In genomic region chr3:5061218-5061569, GRCh38 we compare ENCODE assay signal across 24 cellular contexts.
A peak's percentile ranks its signal among the peaks of the same experiment; 100 is the strongest.
DNase-seq lines count a peak whose midpoint lies in the region; ATAC-seq, FAIRE-seq and TF ChIP-seq lines count a peak whose summit lies in the region.
"Had no signal": no experiment of that assay in that cellular context is flagged by ENCODE, and none has a peak within 500 bp of the region (broad histone marks: within the 10 kb centered on the region; RNA-seq: fewer than 3 reads in every experiment).

No MANE protein-coding gene starts in this region.

- no peak for ATAC-seq in activated naive CD8-positive, alpha-beta T cell treated with anti-CD3 and anti-CD28 coated beads, Interleukin-2, amount 50 U/mL, for 24 hours
- ATAC-seq in K562 (no peak), GM19023 (IDR thresholded peaks at IDR 0.05; ENCODE audit: unreplicated experiment) (no peak)
- ATAC-seq in stimulated activated effector memory CD8-positive, alpha-beta T cell treated with anti-CD3 and anti-CD28 coated beads, Interleukin-12 subunit alpha, Interleukin-12 subunit beta, amount 100 ng/mL, for 72 hours, result no peak

- H3K4me3 Mint-ChIP-seq in activated naive CD8-positive, alpha-beta T cell treated with anti-CD3 and anti-CD28 coated beads, Interleukin-2, amount 50 U/mL, for 24 hours, result no peak overlapping the region
- H3K4me3 Mint-ChIP-seq in activated naive CD8-positive, alpha-beta T cell treated with anti-CD3 and anti-CD28 coated beads for 36 hours, result no peak overlapping the region
- H3K4me3 Mint-ChIP-seq in stimulated activated effector memory CD8-positive, alpha-beta T cell treated with anti-CD3 and anti-CD28 coated beads, Interleukin-12 subunit alpha, Interleukin-12 subunit beta, amount 100 ng/mL, for 72 hours, result peak overlapping the region; percentile 13
- H3K4me3 Mint-ChIP-seq: CD14-positive monocyte; CD4-positive, alpha-beta T cell had no signal

- H3K36me3 ChIP-seq in K562 (ENCODE audit: control insufficient read depth, insufficient read depth, low read length), result no peaks in the 10 kb centered on the region
- H3K36me3 ChIP-seq: BE2C; BLaER1 treated with 17β-estradiol and CSF1 and Interleukin-3, amounts not matched to agents 10 nM and 100 nM had no signal

- POLR2A ChIA-PET in K562 (lab: Yijun Ruan, JAX), result interaction anchor here (0.5 to 1.5 kb wide), 2 partner anchors 10 to 335 kb away, joined by 3 read pairs; no protein-coding TSS in a partner anchor

- peaks cover 16% of the 10 kb centered on the region for H3K27me3 Mint-ChIP-seq in activated naive CD8-positive, alpha-beta T cell treated with anti-CD3 and anti-CD28 coated beads, Interleukin-2, amount 50 U/mL, for 24 hours
- peaks cover 9% of the 10 kb centered on the region for H3K27me3 Mint-ChIP-seq in activated naive CD8-positive, alpha-beta T cell treated with anti-CD3 and anti-CD28 coated beads for 36 hours

- H3K4me2 ChIP-seq in K562 (ENCODE audit: insufficient read depth, low read length), result no peak overlapping the region

- in situ Hi-C loops in K562 (cut with MboI), result loop anchor here (5.0 kb wide), 1 partner anchor 339 kb away; no protein-coding TSS in a partner anchor

- H3K27ac ChIP-seq in K562 (ENCODE audit: extremely low read depth, low read depth, low read length), result no peak overlapping the region
- H3K27ac ChIP-seq: 22Rv1; BLaER1 treated with 17β-estradiol and CSF1 and Interleukin-3, amounts not matched to agents 10 nM and 100 nM had no signal

- TF ChIP-seq EP300 in K562 (IDR thresholded peaks at IDR 0.05; ENCODE audit: low read length), result no peak

- BruUV-seq in K562 (replicated peaks; lab: Mats Ljungman, UMichigan), result no TSS peak

- no peaks in the 10 kb centered on the region for H3K9me1 ChIP-seq in K562 (ENCODE audit: control insufficient read depth, insufficient read depth, low read length)

- TF ChIP-seq CTCF in AG10803 (conservative IDR thresholded peaks at IDR 0.05; ENCODE audit: low read length), result no peak
- no peak for TF ChIP-seq CTCF in K562 (IDR thresholded peaks at IDR 0.05 in 2 of 3, conservative IDR thresholded peaks at IDR 0.05 in 1 of 3; ENCODE audit: insufficient read depth in 2 of 3, low read depth in 1 of 3, low read length in 3 of 3)

- 62% methylated on average over 3 of the region's 3 CpGs for WGBS in K562 (ENCODE audit: insufficient coverage, low coverage, missing lambda C conversion rate)

- no peaks in the 10 kb centered on the region for H3K79me2 ChIP-seq in K562 (ENCODE audit: control insufficient read depth, insufficient read depth, low read length)

- no peak for DNase-seq in activated naive CD8-positive, alpha-beta T cell treated with anti-CD3 and anti-CD28 coated beads, Interleukin-2, amount 50 U/mL, for 24 hours
- no peak for DNase-seq in activated naive CD8-positive, alpha-beta T cell treated with anti-CD3 and anti-CD28 coated beads for 36 hours
- DNase-seq in AG10803 (ENCODE audit: low read depth) (peak; percentile 9), K562 (ENCODE audit: extremely low read depth in 1 of 4, low spot score in 3 of 4) (no peak)
- DNase-seq in stimulated activated effector memory CD8-positive, alpha-beta T cell treated with anti-CD3 and anti-CD28 coated beads, Interleukin-12 subunit alpha, Interleukin-12 subunit beta, amount 100 ng/mL, for 72 hours (ENCODE audit: low spot score in 2 of 2), result no peak
- no peak for DNase-seq in activated CD4-positive, CD25-positive, alpha-beta regulatory T cell (lab: John Stamatoyannopoulos, UW)
- DNase-seq: AML-193; BE2C; Calu3; CD4-positive, alpha-beta T cell; COR-L47; DMS53; DMS79 treated with DMSO at 0.1 percent for 48 hours; GF-D8; H7; HCEC 1CT had no signal

- CTCF ChIA-PET in K562 (lab: Yijun Ruan, JAX; ENCODE audit: low intra/inter-chr PET ratio), result interaction anchor here (1.8 kb wide), 1 partner anchor 350 kb away, joined by 4 read pairs; no protein-coding TSS in a partner anchor

- no peak for FAIRE-seq in K562 (lab: Jason Lieb, UNC)
- FAIRE-seq: A204.1, GM12891, GM18507, H1 had no signal

- intact Hi-C loops in K562 (cut with micrococcal nuclease), result no loop called here

- no peaks in the 10 kb centered on the region for H3K9me3 ChIP-seq in K562 (replicated peaks; ENCODE audit: control insufficient read depth, insufficient read depth, low read depth, low read length)
- H3K9me3 ChIP-seq: BE2C; BLaER1 treated with 17β-estradiol and CSF1 and Interleukin-3, amounts not matched to agents 10 nM and 100 nM had no signal

- H3K27me3 ChIP-seq in K562 (ENCODE audit: control insufficient read depth in 2 of 2, insufficient read depth in 2 of 2, low read length in 2 of 2), result no peaks in the 10 kb centered on the region
- H3K27me3 ChIP-seq: BE2C; BLaER1 treated with 17β-estradiol and CSF1 and Interleukin-3, amounts not matched to agents 10 nM and 100 nM had no signal

- H3K27ac Mint-ChIP-seq in activated naive CD8-positive, alpha-beta T cell treated with anti-CD3 and anti-CD28 coated beads, Interleukin-2, amount 50 U/mL, for 24 hours, result peak overlapping the region; percentile 37
- H3K27ac Mint-ChIP-seq in activated naive CD8-positive, alpha-beta T cell treated with anti-CD3 and anti-CD28 coated beads for 36 hours, result no peak overlapping the region
- peak overlapping the region; percentile 85 for H3K27ac Mint-ChIP-seq in stimulated activated effector memory CD8-positive, alpha-beta T cell treated with anti-CD3 and anti-CD28 coated beads, Interleukin-12 subunit alpha, Interleukin-12 subunit beta, amount 100 ng/mL, for 72 hours
- H3K27ac Mint-ChIP-seq: CD14-positive monocyte; CD4-positive, alpha-beta T cell had no signal

- H3K36me3 Mint-ChIP-seq in activated naive CD8-positive, alpha-beta T cell treated with anti-CD3 and anti-CD28 coated beads, Interleukin-2, amount 50 U/mL, for 24 hours (ENCODE audit: low read depth), result no peaks in the 10 kb centered on the region
- H3K36me3 Mint-ChIP-seq in activated naive CD8-positive, alpha-beta T cell treated with anti-CD3 and anti-CD28 coated beads for 36 hours, result no peaks in the 10 kb centered on the region
- peaks cover 4% of the 10 kb centered on the region for H3K36me3 Mint-ChIP-seq in stimulated activated effector memory CD8-positive, alpha-beta T cell treated with anti-CD3 and anti-CD28 coated beads, Interleukin-12 subunit alpha, Interleukin-12 subunit beta, amount 100 ng/mL, for 72 hours
- H3K36me3 Mint-ChIP-seq: CD14-positive monocyte had no signal

- no peak for TF ChIP-seq RAD21 in K562 (CRISPR knock-in tag; conservative IDR thresholded peaks at IDR 0.05 in 1 of 2, IDR thresholded peaks at IDR 0.05 in 1 of 2)

- H4K20me1 ChIP-seq in K562 (replicated peaks; ENCODE audit: control insufficient read depth, insufficient read depth, low read length), result no peaks in the 10 kb centered on the region
- H4K20me1 ChIP-seq: BLaER1 treated with 17β-estradiol and CSF1 and Interleukin-3, amounts not matched to agents 10 nM and 100 nM had no signal

- peaks cover 21% of the 10 kb centered on the region for H3K4me1 Mint-ChIP-seq in activated naive CD8-positive, alpha-beta T cell treated with anti-CD3 and anti-CD28 coated beads, Interleukin-2, amount 50 U/mL, for 24 hours
- peaks cover 5% of the 10 kb centered on the region for H3K4me1 Mint-ChIP-seq in activated naive CD8-positive, alpha-beta T cell treated with anti-CD3 and anti-CD28 coated beads for 36 hours
- H3K4me1 Mint-ChIP-seq in stimulated activated effector memory CD8-positive, alpha-beta T cell treated with anti-CD3 and anti-CD28 coated beads, Interleukin-12 subunit alpha, Interleukin-12 subunit beta, amount 100 ng/mL, for 72 hours, result peaks cover 42% of the 10 kb centered on the region

- H3K9me3 Mint-ChIP-seq in activated naive CD8-positive, alpha-beta T cell treated with anti-CD3 and anti-CD28 coated beads, Interleukin-2, amount 50 U/mL, for 24 hours, result no peaks in the 10 kb centered on the region
- H3K9me3 Mint-ChIP-seq in activated naive CD8-positive, alpha-beta T cell treated with anti-CD3 and anti-CD28 coated beads for 36 hours, result no peaks in the 10 kb centered on the region
- H3K9me3 Mint-ChIP-seq in stimulated activated effector memory CD8-positive, alpha-beta T cell treated with anti-CD3 and anti-CD28 coated beads, Interleukin-12 subunit alpha, Interleukin-12 subunit beta, amount 100 ng/mL, for 72 hours, result no peaks in the 10 kb centered on the region
- H3K9me3 Mint-ChIP-seq: CD14-positive monocyte; CD4-positive, alpha-beta T cell had no signal

- H3K4me3 ChIP-seq in AG10803 (ENCODE audit: low read length), result no peak overlapping the region
- H3K4me3 ChIP-seq in K562, result no peak overlapping the region
- H3K4me3 ChIP-seq: BLaER1 treated with 17β-estradiol and CSF1 and Interleukin-3, amounts not matched to agents 10 nM and 100 nM had no signal

- no peak overlapping the region for H2AFZ ChIP-seq in K562 (ENCODE audit: low read depth, low read length)

- peaks cover 0 to 20% of the 10 kb centered on the region in 2 experiments; a peak in 4 of 5 replicates for H3K4me1 ChIP-seq in K562 (replicated peaks in 1 of 2; ENCODE audit: control insufficient read depth in 2 of 2, insufficient read depth in 2 of 2, low read length in 2 of 2)
- H3K4me1 ChIP-seq: BE2C had no signal

- H3K9ac ChIP-seq in K562 (ENCODE audit: insufficient read depth in 1 of 2, low read depth in 2 of 2, low read length in 2 of 2), result 0 out of 4 replicates have a peak overlapping the region, but pooled peaks of 1 of the 2 experiments have one; percentile 47
- H3K9ac ChIP-seq: BLaER1 treated with 17β-estradiol and CSF1 and Interleukin-3, amounts not matched to agents 10 nM and 100 nM had no signal

- no peak for TF ChIP-seq POLR2A in K562 (conservative IDR thresholded peaks at IDR 0.05)

TF ChIP-seq in K562, 482 proteins besides CTCF, POLR2A, EP300 and RAD21 (continues in another document):
- TF ChIP-seq LEF1 (IDR thresholded peaks at IDR 0.05) (no peak), FIP1L1 (IDR thresholded peaks at IDR 0.05; ENCODE audit: low read depth, low read length, poor library complexity, severe bottlenecking) (no peak), HLTF (IDR thresholded peaks at IDR 0.05) (no peak), ELF1 (tag; IDR thresholded peaks at IDR 0.05) (no peak), KDM1A (IDR thresholded peaks at IDR 0.05) (0 out of 4 replicates have a peak, but pooled peaks of 1 of the 2 experiments have one; percentile 1), CEBPG (CRISPR knock-in tag; IDR thresholded peaks at IDR 0.05) (peak; percentile 48), CEBPG (tag; conservative IDR thresholded peaks at IDR 0.05 in 1 of 2, IDR thresholded peaks at IDR 0.05 in 1 of 2) (peak in 1 of 2 experiments; percentile 52; a peak in 2 of 4 replicates), ZNF274 (IDR thresholded peaks at IDR 0.05; ENCODE audit: borderline replicate concordance, low read depth, low read length) (no peak)
